In genomic region chr10:43774234-43774769, GRCh38 we compare ENCODE assay signal across 21 cellular contexts.
"Had no signal": no experiment of that assay in that cellular context is flagged by ENCODE, and none has a peak within 500 bp of the region (broad histone marks: within the 10 kb centered on the region; RNA-seq: fewer than 3 reads in every experiment).

No MANE protein-coding gene starts in this region.

- H3K36me3 Mint-ChIP-seq: naive thymus-derived CD4-positive, alpha-beta T cell; stimulated activated memory B cell treated with anti-CD40 and anti-IgM and Interleukin-4, amounts not matched to agents 10 μg/mL and 1 μg/mL and 100 μg/mL, for 72 hours had no signal

- H3K27ac ChIP-seq: colonic mucosa, hepatocyte, parathyroid adenoma, psoas muscle, tibial artery, upper lobe of left lung, vagina had no signal

- H3K4me3 Mint-ChIP-seq: endodermal cell; naive thymus-derived CD4-positive, alpha-beta T cell; nephron progenitor cell; stimulated activated memory B cell treated with anti-CD40 and anti-IgM and Interleukin-4, amounts not matched to agents 10 μg/mL and 1 μg/mL and 100 μg/mL, for 72 hours; stimulated activated naive CD8-positive, alpha-beta T cell treated with anti-CD3 and anti-CD28 coated beads, Interleukin-15, Interleukin-2, amounts not matched to agents 100 ng/mL and 50 ng/mL, for 24 hours had no signal

- H3K9me3 Mint-ChIP-seq: endodermal cell had no signal

- H3K27ac Mint-ChIP-seq: endodermal cell; naive thymus-derived CD4-positive, alpha-beta T cell; nephron progenitor cell; stimulated activated memory B cell treated with anti-CD40 and anti-IgM and Interleukin-4, amounts not matched to agents 10 μg/mL and 1 μg/mL and 100 μg/mL, for 72 hours; stimulated activated naive CD8-positive, alpha-beta T cell treated with anti-CD3 and anti-CD28 coated beads, Interleukin-15, Interleukin-2, amounts not matched to agents 100 ng/mL and 50 ng/mL, for 24 hours had no signal

- DNase-seq: colonic mucosa; effector CD4-positive, alpha-beta T cell; endodermal cell; foreskin melanocyte; head of caudate nucleus; kidney; left cardiac atrium; left ventricle myocardium superior; mesenchymal stem cell; midbrain; naive thymus-derived CD4-positive, alpha-beta T cell; nephron progenitor cell; psoas muscle; stimulated activated CD4-positive, alpha-beta T cell treated with anti-CD3 and anti-CD28 coated beads, Interleukin-2, amount 100 ng/mL, for 48 hours; tibial artery; upper lobe of left lung had no signal

- H3K4me1 Mint-ChIP-seq: endodermal cell; stimulated activated memory B cell treated with anti-CD40 and anti-IgM and Interleukin-4, amounts not matched to agents 10 μg/mL and 1 μg/mL and 100 μg/mL, for 72 hours had no signal
